ENCODE assay signal across 1 cellular context in genomic region chr1:63674238-63674864, GRCh38.
TF ChIP-seq lines count a peak whose summit lies in the region.

No MANE protein-coding gene starts in this region.

TF ChIP-seq in HepG2, 621 proteins besides CTCF, POLR2A, EP300 and RAD21 (continued from another document and continues in another):
- TF ChIP-seq, protein P1, sequence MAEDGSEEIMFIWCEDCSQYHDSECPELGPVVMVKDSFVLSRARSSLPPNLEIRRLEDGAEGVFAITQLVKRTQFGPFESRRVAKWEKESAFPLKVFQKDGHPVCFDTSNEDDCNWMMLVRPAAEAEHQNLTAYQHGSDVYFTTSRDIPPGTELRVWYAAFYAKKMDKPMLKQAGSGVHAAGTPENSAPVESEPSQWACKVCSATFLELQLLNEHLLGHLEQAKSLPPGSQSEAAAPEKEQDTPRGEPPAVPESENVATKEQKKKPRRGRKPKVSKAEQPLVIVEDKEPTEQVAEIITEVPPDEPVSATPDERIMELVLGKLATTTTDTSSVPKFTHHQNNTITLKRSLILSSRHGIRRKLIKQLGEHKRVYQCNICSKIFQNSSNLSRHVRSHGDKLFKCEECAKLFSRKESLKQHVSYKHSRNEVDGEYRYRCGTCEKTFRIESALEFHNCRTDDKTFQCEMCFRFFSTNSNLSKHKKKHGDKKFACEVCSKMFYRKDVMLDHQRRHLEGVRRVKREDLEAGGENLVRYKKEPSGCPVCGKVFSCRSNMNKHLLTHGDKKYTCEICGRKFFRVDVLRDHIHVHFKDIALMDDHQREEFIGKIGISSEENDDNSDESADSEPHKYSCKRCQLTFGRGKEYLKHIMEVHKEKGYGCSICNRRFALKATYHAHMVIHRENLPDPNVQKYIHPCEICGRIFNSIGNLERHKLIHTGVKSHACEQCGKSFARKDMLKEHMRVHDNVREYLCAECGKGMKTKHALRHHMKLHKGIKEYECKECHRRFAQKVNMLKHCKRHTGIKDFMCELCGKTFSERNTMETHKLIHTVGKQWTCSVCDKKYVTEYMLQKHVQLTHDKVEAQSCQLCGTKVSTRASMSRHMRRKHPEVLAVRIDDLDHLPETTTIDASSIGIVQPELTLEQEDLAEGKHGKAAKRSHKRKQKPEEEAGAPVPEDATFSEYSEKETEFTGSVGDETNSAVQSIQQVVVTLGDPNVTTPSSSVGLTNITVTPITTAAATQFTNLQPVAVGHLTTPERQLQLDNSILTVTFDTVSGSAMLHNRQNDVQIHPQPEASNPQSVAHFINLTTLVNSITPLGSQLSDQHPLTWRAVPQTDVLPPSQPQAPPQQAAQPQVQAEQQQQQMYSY (CRISPR knock-in tag; IDR thresholded peaks at IDR 0.05), result peak; percentile 60; the same call in 1 of the 2 replicates
- peak; percentile 82; the same call in 1 of the 2 replicates for TF ChIP-seq ZNF292 (CRISPR knock-in tag; IDR thresholded peaks at IDR 0.05; ENCODE audit: borderline replicate concordance, low read depth)
- TF ChIP-seq, protein P2, sequence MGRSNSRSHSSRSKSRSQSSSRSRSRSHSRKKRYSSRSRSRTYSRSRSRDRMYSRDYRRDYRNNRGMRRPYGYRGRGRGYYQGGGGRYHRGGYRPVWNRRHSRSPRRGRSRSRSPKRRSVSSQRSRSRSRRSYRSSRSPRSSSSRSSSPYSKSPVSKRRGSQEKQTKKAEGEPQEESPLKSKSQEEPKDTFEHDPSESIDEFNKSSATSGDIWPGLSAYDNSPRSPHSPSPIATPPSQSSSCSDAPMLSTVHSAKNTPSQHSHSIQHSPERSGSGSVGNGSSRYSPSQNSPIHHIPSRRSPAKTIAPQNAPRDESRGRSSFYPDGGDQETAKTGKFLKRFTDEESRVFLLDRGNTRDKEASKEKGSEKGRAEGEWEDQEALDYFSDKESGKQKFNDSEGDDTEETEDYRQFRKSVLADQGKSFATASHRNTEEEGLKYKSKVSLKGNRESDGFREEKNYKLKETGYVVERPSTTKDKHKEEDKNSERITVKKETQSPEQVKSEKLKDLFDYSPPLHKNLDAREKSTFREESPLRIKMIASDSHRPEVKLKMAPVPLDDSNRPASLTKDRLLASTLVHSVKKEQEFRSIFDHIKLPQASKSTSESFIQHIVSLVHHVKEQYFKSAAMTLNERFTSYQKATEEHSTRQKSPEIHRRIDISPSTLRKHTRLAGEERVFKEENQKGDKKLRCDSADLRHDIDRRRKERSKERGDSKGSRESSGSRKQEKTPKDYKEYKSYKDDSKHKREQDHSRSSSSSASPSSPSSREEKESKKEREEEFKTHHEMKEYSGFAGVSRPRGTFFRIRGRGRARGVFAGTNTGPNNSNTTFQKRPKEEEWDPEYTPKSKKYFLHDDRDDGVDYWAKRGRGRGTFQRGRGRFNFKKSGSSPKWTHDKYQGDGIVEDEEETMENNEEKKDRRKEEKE (IDR thresholded peaks at IDR 0.05), result no peak
- TF ChIP-seq, protein P3, sequence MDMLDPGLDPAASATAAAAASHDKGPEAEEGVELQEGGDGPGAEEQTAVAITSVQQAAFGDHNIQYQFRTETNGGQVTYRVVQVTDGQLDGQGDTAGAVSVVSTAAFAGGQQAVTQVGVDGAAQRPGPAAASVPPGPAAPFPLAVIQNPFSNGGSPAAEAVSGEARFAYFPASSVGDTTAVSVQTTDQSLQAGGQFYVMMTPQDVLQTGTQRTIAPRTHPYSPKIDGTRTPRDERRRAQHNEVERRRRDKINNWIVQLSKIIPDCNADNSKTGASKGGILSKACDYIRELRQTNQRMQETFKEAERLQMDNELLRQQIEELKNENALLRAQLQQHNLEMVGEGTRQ (IDR thresholded peaks at IDR 0.05; ENCODE audit: low read depth, low read length), result no peak
- TF ChIP-seq, protein P3 (CRISPR knock-in tag; IDR thresholded peaks at IDR 0.05; ENCODE audit: borderline replicate concordance), result no peak
- no peak for TF ChIP-seq ZNF451 (CRISPR knock-in tag; IDR thresholded peaks at IDR 0.05)
- TF ChIP-seq RBM39 (IDR thresholded peaks at IDR 0.05; ENCODE audit: low read depth, low read length, poor library complexity, severe bottlenecking), result no peak
- TF ChIP-seq HNF4G (IDR thresholded peaks at IDR 0.05; ENCODE audit: borderline replicate concordance, low read depth, low read length), result peak; percentile 89
- peak; percentile 92 for TF ChIP-seq HNF4G (CRISPR knock-in tag; IDR thresholded peaks at IDR 0.05; ENCODE audit: borderline replicate concordance, low read depth)
- TF ChIP-seq ZNF644 (CRISPR knock-in tag; IDR thresholded peaks at IDR 0.05; ENCODE audit: low read depth), result peak; percentile 73; the same call in 1 of the 2 replicates
- no peak for TF ChIP-seq SMARCC2 (IDR thresholded peaks at IDR 0.05)
- no peak for TF ChIP-seq EED (CRISPR knock-in tag; IDR thresholded peaks at IDR 0.05)
- TF ChIP-seq, protein P4, sequence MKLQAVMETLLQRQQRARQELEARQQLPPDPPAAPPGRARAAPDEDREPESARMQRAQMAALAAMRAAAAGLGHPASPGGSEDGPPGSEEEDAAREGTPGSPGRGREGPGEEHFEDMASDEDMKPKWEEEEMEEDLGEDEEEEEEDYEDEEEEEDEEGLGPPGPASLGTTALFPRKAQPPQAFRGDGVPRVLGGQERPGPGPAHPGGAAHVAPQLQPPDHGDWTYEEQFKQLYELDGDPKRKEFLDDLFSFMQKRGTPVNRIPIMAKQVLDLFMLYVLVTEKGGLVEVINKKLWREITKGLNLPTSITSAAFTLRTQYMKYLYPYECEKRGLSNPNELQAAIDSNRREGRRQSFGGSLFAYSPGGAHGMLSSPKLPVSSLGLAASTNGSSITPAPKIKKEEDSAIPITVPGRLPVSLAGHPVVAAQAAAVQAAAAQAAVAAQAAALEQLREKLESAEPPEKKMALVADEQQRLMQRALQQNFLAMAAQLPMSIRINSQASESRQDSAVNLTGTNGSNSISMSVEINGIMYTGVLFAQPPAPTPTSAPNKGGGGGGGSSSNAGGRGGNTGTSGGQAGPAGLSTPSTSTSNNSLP (IDR thresholded peaks at IDR 0.05; ENCODE audit: low read depth, low read length), result peak; percentile 82; the same call in 1 of the 2 replicates
- no peak for TF ChIP-seq TCF7 (IDR thresholded peaks at IDR 0.05; ENCODE audit: low read depth)
- no peak for TF ChIP-seq ZNF530 (CRISPR knock-in tag; IDR thresholded peaks at IDR 0.05; ENCODE audit: low read depth)
- no peak for TF ChIP-seq ZNF709 (CRISPR knock-in tag; IDR thresholded peaks at IDR 0.05)
- TF ChIP-seq ZNF256 (CRISPR knock-in tag; conservative IDR thresholded peaks at IDR 0.05), result no peak
- TF ChIP-seq NCOA2 (CRISPR knock-in tag; IDR thresholded peaks at IDR 0.05), result peak; percentile 75
- TF ChIP-seq THAP11 (CRISPR knock-in tag; IDR thresholded peaks at IDR 0.05), result peak; percentile 59; the same call in 1 of the 2 replicates
- peak; percentile 78 for TF ChIP-seq HDAC1 (CRISPR knock-in tag; IDR thresholded peaks at IDR 0.05)
- no peak for TF ChIP-seq GABPA (IDR thresholded peaks at IDR 0.05; ENCODE audit: low read depth, low read length)
- peak; percentile 67 for TF ChIP-seq GABPA (CRISPR knock-in tag; IDR thresholded peaks at IDR 0.05; ENCODE audit: low read depth)
- peak; percentile 42; the same call in 1 of the 2 replicates for TF ChIP-seq GATAD1 (CRISPR knock-in tag; IDR thresholded peaks at IDR 0.05)
- no peak for TF ChIP-seq SMAD1 (CRISPR knock-in tag; IDR thresholded peaks at IDR 0.05; ENCODE audit: borderline replicate concordance, low read depth)
- TF ChIP-seq SP5 (CRISPR knock-in tag; IDR thresholded peaks at IDR 0.05; ENCODE audit: borderline replicate concordance, low read depth), result no peak; the same call in 1 of the 2 replicates
- peak; percentile 87; the same call in 1 of the 2 replicates for TF ChIP-seq SMAD3 (CRISPR knock-in tag; IDR thresholded peaks at IDR 0.05)
- no peak for TF ChIP-seq STAT5B (CRISPR knock-in tag; IDR thresholded peaks at IDR 0.05)
- peak; percentile 66; the same call in 1 of the 2 replicates for TF ChIP-seq SOX5 (CRISPR knock-in tag; IDR thresholded peaks at IDR 0.05; ENCODE audit: borderline replicate concordance)
- no peak for TF ChIP-seq FOXA1 (IDR thresholded peaks at IDR 0.05)
- peak; percentile 23; the same call in 1 of the 2 replicates for TF ChIP-seq FOXA1 (CRISPR knock-in tag; IDR thresholded peaks at IDR 0.05)
- TF ChIP-seq CSRNP2 (CRISPR knock-in tag; conservative IDR thresholded peaks at IDR 0.05; ENCODE audit: low read depth), result no peak
- TF ChIP-seq ARNTL (CRISPR knock-in tag; IDR thresholded peaks at IDR 0.05), result no peak; the same call in 1 of the 2 replicates
- TF ChIP-seq POGZ (CRISPR knock-in tag; IDR thresholded peaks at IDR 0.05), result peak; percentile 87
- peak; percentile 53 for TF ChIP-seq ZFX (CRISPR knock-in tag; IDR thresholded peaks at IDR 0.05; ENCODE audit: low read depth)
- peak; percentile 50; the same call in 1 of the 2 replicates for TF ChIP-seq ZSCAN21 (CRISPR knock-in tag; IDR thresholded peaks at IDR 0.05; ENCODE audit: borderline replicate concordance)
- TF ChIP-seq MYC (CRISPR knock-in tag; IDR thresholded peaks at IDR 0.05; ENCODE audit: borderline replicate concordance), result no peak
- 0 out of 2 replicates have a peak, but pooled peaks have one; percentile 4 for TF ChIP-seq TAF1 (CRISPR knock-in tag; IDR thresholded peaks at IDR 0.05)
- TF ChIP-seq ZNF33B (CRISPR knock-in tag; IDR thresholded peaks at IDR 0.05), result no peak
- no peak for TF ChIP-seq ZFP36 (IDR thresholded peaks at IDR 0.05; ENCODE audit: borderline replicate concordance, low read depth, low read length, partially characterized antibody)
- TF ChIP-seq SRSF9 (IDR thresholded peaks at IDR 0.05; ENCODE audit: borderline replicate concordance, insufficient read depth, low read depth, low read length, poor library complexity, severe bottlenecking), result no peak
- TF ChIP-seq FOXK1 (CRISPR knock-in tag; IDR thresholded peaks at IDR 0.05; ENCODE audit: borderline replicate concordance, low read depth), result peak; percentile 54; the same call in 1 of the 2 replicates
- no peak for TF ChIP-seq ZNF337 (CRISPR knock-in tag; IDR thresholded peaks at IDR 0.05; ENCODE audit: borderline replicate concordance, low read depth)
- TF ChIP-seq, protein P5, sequence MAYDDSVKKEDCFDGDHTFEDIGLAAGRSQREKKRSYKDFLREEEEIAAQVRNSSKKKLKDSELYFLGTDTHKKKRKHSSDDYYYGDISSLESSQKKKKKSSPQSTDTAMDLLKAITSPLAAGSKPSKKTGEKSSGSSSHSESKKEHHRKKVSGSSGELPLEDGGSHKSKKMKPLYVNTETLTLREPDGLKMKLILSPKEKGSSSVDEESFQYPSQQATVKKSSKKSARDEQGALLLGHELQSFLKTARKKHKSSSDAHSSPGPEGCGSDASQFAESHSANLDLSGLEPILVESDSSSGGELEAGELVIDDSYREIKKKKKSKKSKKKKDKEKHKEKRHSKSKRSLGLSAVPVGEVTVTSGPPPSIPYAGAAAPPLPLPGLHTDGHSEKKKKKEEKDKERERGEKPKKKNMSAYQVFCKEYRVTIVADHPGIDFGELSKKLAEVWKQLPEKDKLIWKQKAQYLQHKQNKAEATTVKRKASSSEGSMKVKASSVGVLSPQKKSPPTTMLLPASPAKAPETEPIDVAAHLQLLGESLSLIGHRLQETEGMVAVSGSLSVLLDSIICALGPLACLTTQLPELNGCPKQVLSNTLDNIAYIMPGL (CRISPR knock-in tag; IDR thresholded peaks at IDR 0.05; ENCODE audit: borderline replicate concordance in 1 of 2, low read depth in 1 of 2), result peak in 1 of 2 experiments; percentile 62; a peak in 1 of 4 replicates
- TF ChIP-seq AHDC1 (CRISPR knock-in tag; IDR thresholded peaks at IDR 0.05; ENCODE audit: borderline replicate concordance), result peak; percentile 68; the same call in 1 of the 2 replicates
